Comparison of ENCODE assay signal across 15 cellular contexts in genomic region chr4:186504771-186505170, GRCh38. TPM values are rescaled to one million over a fixed set of nuclear protein-coding genes. Genes with fewer than 3 reads are reported as not detected.
"Had no signal": no experiment of that assay in that cellular context is flagged by ENCODE, and none has a peak within 500 bp of the region (broad histone marks: within the 10 kb centered on the region; RNA-seq: fewer than 3 reads in every experiment).

No MANE protein-coding gene starts in this region.

RNA-seq across cellular contexts. Expression of gene MTNR1A, which starts 50.6 kb away (rescaled TPM):
- total RNA-seq: activated naive CD4-positive, alpha-beta T cell treated with anti-CD3 and anti-CD28 coated beads for 36 hours; activated naive CD4-positive, alpha-beta T cell treated with anti-CD3 and anti-CD28 coated beads, Interleukin-2, amount 50 U/mL, for 72 hours; activated naive CD8-positive, alpha-beta T cell treated with anti-CD3 and anti-CD28 coated beads for 36 hours; activated naive CD8-positive, alpha-beta T cell treated with anti-CD3 and anti-CD28 coated beads, Interleukin-2, amount 10 ng/mL, durations not matched to agents 7 days and 5 days; activated T-cell treated with anti-CD3 and anti-CD28 coated beads, Interleukin-2, amount 50 U/mL, for 4 hours; activated T-cell treated with anti-CD3 and anti-CD28 coated beads, Interleukin-2, amount 50 U/mL, for 72 hours; activated T-helper 1 cell treated with anti-CD3 and anti-CD28 coated beads, Interleukin-12 subunit alpha, Interleukin-12 subunit beta, Interleukin-2, Interleukin-4 antibody, amounts not matched to agents 30 ng/mL and 10 ng/mL and 1 ng/mL, durations not matched to agents 14 hours and 24 hours and 36 hours; activated T-helper 17 cell treated with anti-CD3 and anti-CD28 coated beads, Interleukin-2, amount 50 U/mL, for 72 hours; activated T-helper 2 cell treated with anti-CD3 and anti-CD28 coated beads, Interferon-gamma antibody, Interleukin-2, Interleukin-4, amounts not matched to agents 10 μg/mL and 5 μg/mL and 100 μg/mL, durations not matched to agents 14 hours and 24 hours and 36 hours; adrenal gland; aorta; ascending aorta; breast epithelium; cardiac septum; chondrocyte had no signal
